36 cellular contexts compared by ENCODE assay signal in genomic region chr22:25237503-25237902, GRCh38. TPM values are rescaled to one million over a fixed set of nuclear protein-coding genes. Genes with fewer than 3 reads are reported as not detected.
"Had no signal": no experiment of that assay in that cellular context is flagged by ENCODE, and none has a peak within 500 bp of the region (broad histone marks: within the 10 kb centered on the region; RNA-seq: fewer than 3 reads in every experiment).

No MANE protein-coding gene starts in this region.

- H3K27ac Mint-ChIP-seq: activated CD4-positive, alpha-beta T cell treated with anti-CD3 and anti-CD28 coated beads, Interleukin-2, amount 10 ng/mL, durations not matched to agents 24 days and 14 days; activated CD8-positive, alpha-beta T cell treated with anti-CD3 and anti-CD28 coated beads for 36 hours; activated naive CD8-positive, alpha-beta T cell treated with anti-CD3 and anti-CD28 coated beads, Interleukin-2, amount 10 ng/mL, durations not matched to agents 7 days and 5 days; activated T-cell treated with anti-CD3 and anti-CD28 coated beads, Interleukin-2, amount 50 U/mL, for 72 hours; activated T-helper 17 cell treated with anti-CD3 and anti-CD28 coated beads, Interleukin-2, amount 50 U/mL, for 72 hours had no signal

- DNase-seq: activated CD4-positive, alpha-beta T cell treated with anti-CD3 and anti-CD28 coated beads, Interleukin-2, amount 10 ng/mL, durations not matched to agents 24 days and 14 days; activated CD4-positive, alpha-beta T cell treated with anti-CD3 and anti-CD28 coated beads, Interleukin-2, amount 50 U/mL, for 4 hours; activated CD8-positive, alpha-beta T cell treated with anti-CD3 and anti-CD28 coated beads for 36 hours; activated effector memory CD4-positive, alpha-beta T cell treated with anti-CD3 and anti-CD28 coated beads, Interleukin-2, amount 50 U/mL, for 16 hours; activated naive CD4-positive, alpha-beta T cell; activated naive CD4-positive, alpha-beta T cell treated with anti-CD3 and anti-CD28 coated beads, Interleukin-2, amount 50 U/mL, for 16 hours; activated naive CD8-positive, alpha-beta T cell treated with anti-CD3 and anti-CD28 coated beads, Interleukin-2, amount 10 ng/mL, durations not matched to agents 7 days and 5 days; activated T-cell treated with anti-CD3 and anti-CD28 coated beads, Interleukin-2, amount 50 U/mL, for 1 hour; activated T-cell treated with anti-CD3 and anti-CD28 coated beads, Interleukin-2, amount 50 U/mL, for 72 hours; amygdala; NCI-H1092 treated with DMSO at 0.1 percent for 48 hours; NCI-H1417; NCI-H146; NCI-H187; NCI-H2029 treated with DMSO at 0.1 percent for 48 hours; NCI-H2171 treated with DMSO at 0.1 percent for 48 hours; NCI-H345; NCI-H524 treated with DMSO at 0.1 percent for 48 hours; NCI-H774; Peyer's patch; RPMI8226; SHP77 treated with DMSO at 0.1 percent for 48 hours; SW 1271; T-helper 1 cell; T-helper 2 cell; T-helper 9 cell had no signal

- H3K9me3 ChIP-seq: ascending aorta, Peyer's patch, SJSA1 had no signal

- ATAC-seq: activated CD8-positive, alpha-beta T cell treated with anti-CD3 and anti-CD28 coated beads for 36 hours; activated T-cell treated with anti-CD3 and anti-CD28 coated beads, Interleukin-2, amount 50 U/mL, for 72 hours; activated T-helper 17 cell treated with anti-CD3 and anti-CD28 coated beads, Interleukin-2, amount 50 U/mL, for 72 hours; K562 had no signal

- H3K36me3 Mint-ChIP-seq: activated naive CD8-positive, alpha-beta T cell treated with anti-CD3 and anti-CD28 coated beads, Interleukin-2, amount 10 ng/mL, durations not matched to agents 7 days and 5 days had no signal

- H3K27me3 ChIP-seq: ascending aorta, cardiac muscle cell, Peyer's patch had no signal

- H3K4me1 Mint-ChIP-seq: activated T-helper 17 cell treated with anti-CD3 and anti-CD28 coated beads, Interleukin-2, amount 50 U/mL, for 72 hours had no signal

- H3K4me3 ChIP-seq: ascending aorta, cardiac muscle cell, K562, Peyer's patch, SJSA1 had no signal

- H3K4me3 Mint-ChIP-seq: activated CD4-positive, alpha-beta T cell treated with anti-CD3 and anti-CD28 coated beads, Interleukin-2, amount 10 ng/mL, durations not matched to agents 24 days and 14 days; activated CD8-positive, alpha-beta T cell treated with anti-CD3 and anti-CD28 coated beads for 36 hours; activated naive CD8-positive, alpha-beta T cell treated with anti-CD3 and anti-CD28 coated beads, Interleukin-2, amount 10 ng/mL, durations not matched to agents 7 days and 5 days; activated T-cell treated with anti-CD3 and anti-CD28 coated beads, Interleukin-2, amount 50 U/mL, for 72 hours; activated T-helper 17 cell treated with anti-CD3 and anti-CD28 coated beads, Interleukin-2, amount 50 U/mL, for 72 hours; central memory CD8-positive, alpha-beta T cell had no signal

- H3K36me3 ChIP-seq: ascending aorta, cardiac muscle cell, Peyer's patch, SJSA1 had no signal

- H3K27ac ChIP-seq: ascending aorta, cardiac muscle cell, Peyer's patch, SJSA1, VCaP had no signal

- H3K4me1 ChIP-seq: ascending aorta, Peyer's patch had no signal

- H3K9me3 Mint-ChIP-seq: activated CD4-positive, alpha-beta T cell treated with anti-CD3 and anti-CD28 coated beads, Interleukin-2, amount 10 ng/mL, durations not matched to agents 24 days and 14 days; activated CD8-positive, alpha-beta T cell treated with anti-CD3 and anti-CD28 coated beads for 36 hours; activated naive CD8-positive, alpha-beta T cell treated with anti-CD3 and anti-CD28 coated beads, Interleukin-2, amount 10 ng/mL, durations not matched to agents 7 days and 5 days; activated T-cell treated with anti-CD3 and anti-CD28 coated beads, Interleukin-2, amount 50 U/mL, for 72 hours; activated T-helper 17 cell treated with anti-CD3 and anti-CD28 coated beads, Interleukin-2, amount 50 U/mL, for 72 hours; central memory CD8-positive, alpha-beta T cell had no signal

RNA-seq across cellular contexts. Expression of gene CRYBB2, which starts 18.1 kb away (rescaled TPM):
- total RNA-seq: activated CD4-positive, alpha-beta T cell treated with anti-CD3 and anti-CD28 coated beads, Interleukin-2, amount 10 ng/mL, durations not matched to agents 24 days and 14 days; activated CD8-positive, alpha-beta memory T cell treated with anti-CD3 and anti-CD28 coated beads for 36 hours; activated CD8-positive, alpha-beta T cell treated with anti-CD3 and anti-CD28 coated beads for 36 hours; activated naive CD8-positive, alpha-beta T cell treated with anti-CD3 and anti-CD28 coated beads, Interleukin-2, amount 10 ng/mL, durations not matched to agents 7 days and 5 days; ascending aorta; cardiac muscle cell; K562; NCI-H460 had no signal
- polyA plus RNA-seq: cardiac muscle cell, K562 had no signal

RNA-seq across cellular contexts. Expression of gene CRYBB3, which starts 37.8 kb away (rescaled TPM):
- total RNA-seq: activated CD8-positive, alpha-beta T cell treated with anti-CD3 and anti-CD28 coated beads for 36 hours; activated T-helper 17 cell treated with anti-CD3 and anti-CD28 coated beads, Interleukin-2, amount 50 U/mL, for 72 hours; ascending aorta; cardiac muscle cell; K562; M059J; NCI-H460; SJSA1 had no signal
- polyA plus RNA-seq: K562 had no signal
